In genomic region chr13:67118277-67118676, GRCh38 we compare ENCODE assay signal across 2 cellular contexts.
A peak's percentile ranks its signal among the peaks of the same experiment; 100 is the strongest.
TF ChIP-seq lines count a peak whose summit lies in the region.

No MANE protein-coding gene starts in this region.

TF ChIP-seq in HEK293, 187 proteins besides CTCF, POLR2A, EP300 and RAD21 (continued from another document):
- TF ChIP-seq ZNF121 (tag by site-specific recombination; IDR thresholded peaks at IDR 0.05) (no peak), KLF8 (tag by site-specific recombination; IDR thresholded peaks at IDR 0.05) (no peak), ELK4 (IDR thresholded peaks at IDR 0.05; ENCODE audit: borderline replicate concordance, low read depth, low read length) (no peak), MEIS1 (CRISPR knock-in tag; IDR thresholded peaks at IDR 0.05; ENCODE audit: borderline replicate concordance) (no peak), ZNF677 (tag by site-specific recombination; IDR thresholded peaks at IDR 0.05) (no peak), ZNF248 (tag by site-specific recombination; IDR thresholded peaks at IDR 0.05) (no peak), OSR2 (tag by site-specific recombination; IDR thresholded peaks at IDR 0.05) (peak; percentile 39; the same call in 1 of the 2 replicates), GFI1B (tag by site-specific recombination; IDR thresholded peaks at IDR 0.05) (no peak)
TF ChIP-seq in HEK293: peak in this region for 3.

TF ChIP-seq in K562, 482 proteins besides CTCF, POLR2A, EP300 and RAD21 (continued from another document):
- TF ChIP-seq CREB3L1 (IDR thresholded peaks at IDR 0.05; ENCODE audit: borderline replicate concordance, low read depth) (no peak), RHOXF2B (CRISPR knock-in tag; conservative IDR thresholded peaks at IDR 0.05) (no peak), KLF6 (CRISPR knock-in tag; IDR thresholded peaks at IDR 0.05; ENCODE audit: borderline replicate concordance) (no peak), MEF2A (IDR thresholded peaks at IDR 0.05; ENCODE audit: control insufficient read depth, low read depth, low read length) (no peak)
